1 cellular context compared by ENCODE assay signal in the genomic region with DNA sequence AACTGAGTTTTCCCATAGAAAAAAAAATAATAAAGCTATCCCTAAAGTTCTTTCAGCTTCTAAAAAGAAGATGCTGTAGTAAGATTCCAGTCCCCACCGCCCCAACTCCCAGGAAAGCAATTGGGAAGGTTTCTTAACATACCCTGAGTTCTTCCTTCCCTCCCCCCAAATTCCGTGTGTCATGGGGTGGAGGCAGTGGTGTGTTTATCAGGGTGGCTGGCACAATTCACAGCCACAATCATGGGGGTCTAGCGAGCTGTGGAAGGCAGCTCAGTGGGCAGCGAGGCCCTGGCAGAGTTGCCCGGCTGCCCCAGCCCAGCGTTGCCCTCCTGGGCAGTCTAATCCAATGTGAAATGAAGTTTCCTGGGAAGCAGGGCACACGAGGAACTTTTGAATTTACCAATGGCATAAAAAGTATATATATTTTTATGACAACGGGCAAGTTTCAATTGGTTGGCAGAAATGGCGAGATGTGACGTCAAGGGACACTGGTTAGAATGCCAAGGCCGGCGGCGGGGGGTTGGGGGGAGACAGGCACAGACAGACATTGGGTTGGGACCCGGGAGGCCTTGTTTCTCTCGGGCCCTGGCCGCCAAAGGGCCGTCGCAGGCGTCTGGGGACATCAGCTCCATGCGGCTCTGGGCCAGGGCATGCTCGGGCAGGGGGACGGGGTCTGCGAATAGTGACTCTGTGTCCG.
TF ChIP-seq lines count a peak whose summit lies in the region.

No MANE protein-coding gene starts in this region.

TF ChIP-seq in HEK293, 187 proteins besides CTCF, POLR2A, EP300 and RAD21 (continued from another document):
- TF ChIP-seq, protein P1, sequence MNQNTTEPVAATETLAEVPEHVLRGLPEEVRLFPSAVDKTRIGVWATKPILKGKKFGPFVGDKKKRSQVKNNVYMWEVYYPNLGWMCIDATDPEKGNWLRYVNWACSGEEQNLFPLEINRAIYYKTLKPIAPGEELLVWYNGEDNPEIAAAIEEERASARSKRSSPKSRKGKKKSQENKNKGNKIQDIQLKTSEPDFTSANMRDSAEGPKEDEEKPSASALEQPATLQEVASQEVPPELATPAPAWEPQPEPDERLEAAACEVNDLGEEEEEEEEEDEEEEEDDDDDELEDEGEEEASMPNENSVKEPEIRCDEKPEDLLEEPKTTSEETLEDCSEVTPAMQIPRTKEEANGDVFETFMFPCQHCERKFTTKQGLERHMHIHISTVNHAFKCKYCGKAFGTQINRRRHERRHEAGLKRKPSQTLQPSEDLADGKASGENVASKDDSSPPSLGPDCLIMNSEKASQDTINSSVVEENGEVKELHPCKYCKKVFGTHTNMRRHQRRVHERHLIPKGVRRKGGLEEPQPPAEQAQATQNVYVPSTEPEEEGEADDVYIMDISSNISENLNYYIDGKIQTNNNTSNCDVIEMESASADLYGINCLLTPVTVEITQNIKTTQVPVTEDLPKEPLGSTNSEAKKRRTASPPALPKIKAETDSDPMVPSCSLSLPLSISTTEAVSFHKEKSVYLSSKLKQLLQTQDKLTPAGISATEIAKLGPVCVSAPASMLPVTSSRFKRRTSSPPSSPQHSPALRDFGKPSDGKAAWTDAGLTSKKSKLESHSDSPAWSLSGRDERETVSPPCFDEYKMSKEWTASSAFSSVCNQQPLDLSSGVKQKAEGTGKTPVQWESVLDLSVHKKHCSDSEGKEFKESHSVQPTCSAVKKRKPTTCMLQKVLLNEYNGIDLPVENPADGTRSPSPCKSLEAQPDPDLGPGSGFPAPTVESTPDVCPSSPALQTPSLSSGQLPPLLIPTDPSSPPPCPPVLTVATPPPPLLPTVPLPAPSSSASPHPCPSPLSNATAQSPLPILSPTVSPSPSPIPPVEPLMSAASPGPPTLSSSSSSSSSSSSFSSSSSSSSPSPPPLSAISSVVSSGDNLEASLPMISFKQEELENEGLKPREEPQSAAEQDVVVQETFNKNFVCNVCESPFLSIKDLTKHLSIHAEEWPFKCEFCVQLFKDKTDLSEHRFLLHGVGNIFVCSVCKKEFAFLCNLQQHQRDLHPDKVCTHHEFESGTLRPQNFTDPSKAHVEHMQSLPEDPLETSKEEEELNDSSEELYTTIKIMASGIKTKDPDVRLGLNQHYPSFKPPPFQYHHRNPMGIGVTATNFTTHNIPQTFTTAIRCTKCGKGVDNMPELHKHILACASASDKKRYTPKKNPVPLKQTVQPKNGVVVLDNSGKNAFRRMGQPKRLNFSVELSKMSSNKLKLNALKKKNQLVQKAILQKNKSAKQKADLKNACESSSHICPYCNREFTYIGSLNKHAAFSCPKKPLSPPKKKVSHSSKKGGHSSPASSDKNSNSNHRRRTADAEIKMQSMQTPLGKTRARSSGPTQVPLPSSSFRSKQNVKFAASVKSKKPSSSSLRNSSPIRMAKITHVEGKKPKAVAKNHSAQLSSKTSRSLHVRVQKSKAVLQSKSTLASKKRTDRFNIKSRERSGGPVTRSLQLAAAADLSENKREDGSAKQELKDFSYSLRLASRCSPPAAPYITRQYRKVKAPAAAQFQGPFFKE (tag by site-specific recombination; IDR thresholded peaks at IDR 0.05; ENCODE audit: borderline replicate concordance) = no peak
- TF ChIP-seq ZNF621 (tag by site-specific recombination; IDR thresholded peaks at IDR 0.05) (no peak), SP7 (tag by site-specific recombination; IDR thresholded peaks at IDR 0.05) (0 out of 2 replicates have a peak, but pooled peaks have one; percentile 33), HOXD13 (CRISPR knock-in tag; IDR thresholded peaks at IDR 0.05; ENCODE audit: borderline replicate concordance) (peak; percentile 75; the same call in 1 of the 2 replicates), ZFP69B (tag by site-specific recombination; IDR thresholded peaks at IDR 0.05) (peak; percentile 5; the same call in 1 of the 2 replicates), ZNF132 (tag by site-specific recombination; IDR thresholded peaks at IDR 0.05; ENCODE audit: borderline replicate concordance) (no peak), ZNF677 (tag by site-specific recombination; IDR thresholded peaks at IDR 0.05) (no peak), GLIS1 (tag by site-specific recombination; IDR thresholded peaks at IDR 0.05) (peak; percentile 73), ZIC2 (tag by site-specific recombination; IDR thresholded peaks at IDR 0.05) (peak; percentile 51), IKZF3 (tag by site-specific recombination; IDR thresholded peaks at IDR 0.05) (peak; percentile 98), ZNF664 (tag by site-specific recombination; IDR thresholded peaks at IDR 0.05) (no peak), ZNF785 (tag by site-specific recombination; IDR thresholded peaks at IDR 0.05) (no peak), YY2 (tag by site-specific recombination; IDR thresholded peaks at IDR 0.05) (no peak), ZNF555 (tag by site-specific recombination; conservative IDR thresholded peaks at IDR 0.05) (no peak), ZNF629 (tag by site-specific recombination; IDR thresholded peaks at IDR 0.05) (peak; percentile 96), ZNF529 (tag by site-specific recombination; IDR thresholded peaks at IDR 0.05; ENCODE audit: insufficient replicate concordance) (no peak), ZNF248 (tag by site-specific recombination; IDR thresholded peaks at IDR 0.05) (no peak), ZBTB21 (tag by site-specific recombination; IDR thresholded peaks at IDR 0.05) (peak; percentile 92), EGR2 (tag by site-specific recombination; IDR thresholded peaks at IDR 0.05; ENCODE audit: low read depth) (no peak), ZNF138 (tag by site-specific recombination; IDR thresholded peaks at IDR 0.05; ENCODE audit: borderline replicate concordance) (no peak)
- TF ChIP-seq, protein P2, sequence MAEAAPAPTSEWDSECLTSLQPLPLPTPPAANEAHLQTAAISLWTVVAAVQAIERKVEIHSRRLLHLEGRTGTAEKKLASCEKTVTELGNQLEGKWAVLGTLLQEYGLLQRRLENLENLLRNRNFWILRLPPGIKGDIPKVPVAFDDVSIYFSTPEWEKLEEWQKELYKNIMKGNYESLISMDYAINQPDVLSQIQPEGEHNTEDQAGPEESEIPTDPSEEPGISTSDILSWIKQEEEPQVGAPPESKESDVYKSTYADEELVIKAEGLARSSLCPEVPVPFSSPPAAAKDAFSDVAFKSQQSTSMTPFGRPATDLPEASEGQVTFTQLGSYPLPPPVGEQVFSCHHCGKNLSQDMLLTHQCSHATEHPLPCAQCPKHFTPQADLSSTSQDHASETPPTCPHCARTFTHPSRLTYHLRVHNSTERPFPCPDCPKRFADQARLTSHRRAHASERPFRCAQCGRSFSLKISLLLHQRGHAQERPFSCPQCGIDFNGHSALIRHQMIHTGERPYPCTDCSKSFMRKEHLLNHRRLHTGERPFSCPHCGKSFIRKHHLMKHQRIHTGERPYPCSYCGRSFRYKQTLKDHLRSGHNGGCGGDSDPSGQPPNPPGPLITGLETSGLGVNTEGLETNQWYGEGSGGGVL (tag by site-specific recombination; IDR thresholded peaks at IDR 0.05) = peak; percentile 38
- TF ChIP-seq, protein P3, sequence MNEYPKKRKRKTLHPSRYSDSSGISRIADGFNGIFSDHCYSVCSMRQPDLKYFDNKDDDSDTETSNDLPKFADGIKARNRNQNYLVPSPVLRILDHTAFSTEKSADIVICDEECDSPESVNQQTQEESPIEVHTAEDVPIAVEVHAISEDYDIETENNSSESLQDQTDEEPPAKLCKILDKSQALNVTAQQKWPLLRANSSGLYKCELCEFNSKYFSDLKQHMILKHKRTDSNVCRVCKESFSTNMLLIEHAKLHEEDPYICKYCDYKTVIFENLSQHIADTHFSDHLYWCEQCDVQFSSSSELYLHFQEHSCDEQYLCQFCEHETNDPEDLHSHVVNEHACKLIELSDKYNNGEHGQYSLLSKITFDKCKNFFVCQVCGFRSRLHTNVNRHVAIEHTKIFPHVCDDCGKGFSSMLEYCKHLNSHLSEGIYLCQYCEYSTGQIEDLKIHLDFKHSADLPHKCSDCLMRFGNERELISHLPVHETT (tag by site-specific recombination; IDR thresholded peaks at IDR 0.05) = no peak
- TF ChIP-seq, protein P4, sequence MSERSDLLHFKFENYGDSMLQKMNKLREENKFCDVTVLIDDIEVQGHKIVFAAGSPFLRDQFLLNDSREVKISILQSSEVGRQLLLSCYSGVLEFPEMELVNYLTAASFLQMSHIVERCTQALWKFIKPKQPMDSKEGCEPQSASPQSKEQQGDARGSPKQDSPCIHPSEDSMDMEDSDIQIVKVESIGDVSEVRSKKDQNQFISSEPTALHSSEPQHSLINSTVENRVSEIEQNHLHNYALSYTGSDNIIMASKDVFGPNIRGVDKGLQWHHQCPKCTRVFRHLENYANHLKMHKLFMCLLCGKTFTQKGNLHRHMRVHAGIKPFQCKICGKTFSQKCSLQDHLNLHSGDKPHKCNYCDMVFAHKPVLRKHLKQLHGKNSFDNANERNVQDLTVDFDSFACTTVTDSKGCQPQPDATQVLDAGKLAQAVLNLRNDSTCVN (tag by site-specific recombination; optimal IDR thresholded peaks at IDR 0.05) = no peak
- TF ChIP-seq, protein P5, sequence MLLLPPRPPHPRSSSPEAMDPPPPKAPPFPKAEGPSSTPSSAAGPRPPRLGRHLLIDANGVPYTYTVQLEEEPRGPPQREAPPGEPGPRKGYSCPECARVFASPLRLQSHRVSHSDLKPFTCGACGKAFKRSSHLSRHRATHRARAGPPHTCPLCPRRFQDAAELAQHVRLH (tag by site-specific recombination; IDR thresholded peaks at IDR 0.05) = no peak
- TF ChIP-seq, protein P6, sequence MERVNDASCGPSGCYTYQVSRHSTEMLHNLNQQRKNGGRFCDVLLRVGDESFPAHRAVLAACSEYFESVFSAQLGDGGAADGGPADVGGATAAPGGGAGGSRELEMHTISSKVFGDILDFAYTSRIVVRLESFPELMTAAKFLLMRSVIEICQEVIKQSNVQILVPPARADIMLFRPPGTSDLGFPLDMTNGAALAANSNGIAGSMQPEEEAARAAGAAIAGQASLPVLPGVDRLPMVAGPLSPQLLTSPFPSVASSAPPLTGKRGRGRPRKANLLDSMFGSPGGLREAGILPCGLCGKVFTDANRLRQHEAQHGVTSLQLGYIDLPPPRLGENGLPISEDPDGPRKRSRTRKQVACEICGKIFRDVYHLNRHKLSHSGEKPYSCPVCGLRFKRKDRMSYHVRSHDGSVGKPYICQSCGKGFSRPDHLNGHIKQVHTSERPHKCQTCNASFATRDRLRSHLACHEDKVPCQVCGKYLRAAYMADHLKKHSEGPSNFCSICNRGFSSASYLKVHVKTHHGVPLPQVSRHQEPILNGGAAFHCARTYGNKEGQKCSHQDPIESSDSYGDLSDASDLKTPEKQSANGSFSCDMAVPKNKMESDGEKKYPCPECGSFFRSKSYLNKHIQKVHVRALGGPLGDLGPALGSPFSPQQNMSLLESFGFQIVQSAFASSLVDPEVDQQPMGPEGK (tag by site-specific recombination; IDR thresholded peaks at IDR 0.05) = peak; percentile 92
- TF ChIP-seq, protein P7, sequence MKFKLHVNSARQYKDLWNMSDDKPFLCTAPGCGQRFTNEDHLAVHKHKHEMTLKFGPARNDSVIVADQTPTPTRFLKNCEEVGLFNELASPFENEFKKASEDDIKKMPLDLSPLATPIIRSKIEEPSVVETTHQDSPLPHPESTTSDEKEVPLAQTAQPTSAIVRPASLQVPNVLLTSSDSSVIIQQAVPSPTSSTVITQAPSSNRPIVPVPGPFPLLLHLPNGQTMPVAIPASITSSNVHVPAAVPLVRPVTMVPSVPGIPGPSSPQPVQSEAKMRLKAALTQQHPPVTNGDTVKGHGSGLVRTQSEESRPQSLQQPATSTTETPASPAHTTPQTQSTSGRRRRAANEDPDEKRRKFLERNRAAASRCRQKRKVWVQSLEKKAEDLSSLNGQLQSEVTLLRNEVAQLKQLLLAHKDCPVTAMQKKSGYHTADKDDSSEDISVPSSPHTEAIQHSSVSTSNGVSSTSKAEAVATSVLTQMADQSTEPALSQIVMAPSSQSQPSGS (tag by site-specific recombination; IDR thresholded peaks at IDR 0.05; ENCODE audit: low read depth) = peak; percentile 82
